In genomic region chr1:181499825-181500224, GRCh38 we compare ENCODE assay signal across 34 cellular contexts. TPM values are rescaled to one million over a fixed set of nuclear protein-coding genes. Genes with fewer than 3 reads are reported as not detected.
"Had no signal": no experiment of that assay in that cellular context is flagged by ENCODE, and none has a peak within 500 bp of the region (broad histone marks: within the 10 kb centered on the region; RNA-seq: fewer than 3 reads in every experiment).

No MANE protein-coding gene starts in this region.

- H3K4me1 Mint-ChIP-seq: activated CD4-positive, alpha-beta T cell treated with anti-CD3 and anti-CD28 coated beads for 36 hours; activated naive CD4-positive, alpha-beta T cell treated with anti-CD3 and anti-CD28 coated beads, Interleukin-2, amount 50 U/mL, for 24 hours; central memory CD8-positive, alpha-beta T cell had no signal

- H3K27ac Mint-ChIP-seq: activated CD4-positive, alpha-beta memory T cell treated with anti-CD3 and anti-CD28 coated beads for 36 hours; activated CD4-positive, alpha-beta T cell treated with anti-CD3 and anti-CD28 coated beads for 36 hours; activated CD4-positive, alpha-beta T cell treated with anti-CD3 and anti-CD28 coated beads, Interleukin-2, amount 10 ng/mL, durations not matched to agents 24 days and 14 days; activated CD8-positive, alpha-beta memory T cell treated with anti-CD3 and anti-CD28 coated beads, Interleukin-2, amount 10 ng/mL, durations not matched to agents 7 days and 5 days; activated CD8-positive, alpha-beta T cell treated with anti-CD3 and anti-CD28 coated beads, Interleukin-2, amount 10 ng/mL, durations not matched to agents 7 days and 5 days; activated naive CD4-positive, alpha-beta T cell treated with anti-CD3 and anti-CD28 coated beads for 36 hours; activated naive CD4-positive, alpha-beta T cell treated with anti-CD3 and anti-CD28 coated beads, Interleukin-2, amount 50 U/mL, for 24 hours; activated naive CD8-positive, alpha-beta T cell treated with anti-CD3 and anti-CD28 coated beads for 36 hours; activated naive CD8-positive, alpha-beta T cell treated with anti-CD3 and anti-CD28 coated beads, Interleukin-2, amount 50 U/mL, for 24 hours; activated T-helper 1 cell treated with anti-CD3 and anti-CD28 coated beads, Interleukin-12 subunit alpha, Interleukin-12 subunit beta, Interleukin-2, Interleukin-4 antibody, amounts not matched to agents 30 ng/mL and 10 ng/mL and 1 ng/mL, durations not matched to agents 14 hours and 24 hours and 36 hours; activated T-helper 2 cell treated with anti-CD3 and anti-CD28 coated beads, Interferon-gamma antibody, Interleukin-2, Interleukin-4, amounts not matched to agents 10 μg/mL and 5 μg/mL and 100 μg/mL, durations not matched to agents 14 hours and 24 hours and 36 hours; dendritic cell treated with granulocyte-macrophage colony-stimulating factor and Interleukin-4, amounts not matched to agents 40 ng/mL and 50 ng/mL, for 4 days had no signal

- H3K9me3 Mint-ChIP-seq: activated CD4-positive, alpha-beta memory T cell treated with anti-CD3 and anti-CD28 coated beads for 36 hours; activated CD4-positive, alpha-beta T cell treated with anti-CD3 and anti-CD28 coated beads, Interleukin-2, amount 10 ng/mL, durations not matched to agents 24 days and 14 days; activated naive CD4-positive, alpha-beta T cell treated with anti-CD3 and anti-CD28 coated beads for 36 hours; activated naive CD4-positive, alpha-beta T cell treated with anti-CD3 and anti-CD28 coated beads, Interleukin-2, amount 50 U/mL, for 24 hours; activated naive CD8-positive, alpha-beta T cell treated with anti-CD3 and anti-CD28 coated beads for 36 hours; activated naive CD8-positive, alpha-beta T cell treated with anti-CD3 and anti-CD28 coated beads, Interleukin-2, amount 50 U/mL, for 24 hours; activated T-helper 1 cell treated with anti-CD3 and anti-CD28 coated beads, Interleukin-12 subunit alpha, Interleukin-12 subunit beta, Interleukin-2, Interleukin-4 antibody, amounts not matched to agents 30 ng/mL and 10 ng/mL and 1 ng/mL, durations not matched to agents 14 hours and 24 hours and 36 hours; activated T-helper 2 cell treated with anti-CD3 and anti-CD28 coated beads, Interferon-gamma antibody, Interleukin-2, Interleukin-4, amounts not matched to agents 10 μg/mL and 5 μg/mL and 100 μg/mL, durations not matched to agents 14 hours and 24 hours and 36 hours; central memory CD8-positive, alpha-beta T cell had no signal

- ATAC-seq: activated CD4-positive, alpha-beta T cell treated with anti-CD3 and anti-CD28 coated beads for 36 hours; activated CD8-positive, alpha-beta memory T cell treated with anti-CD3 and anti-CD28 coated beads, Interleukin-2, amount 10 ng/mL, durations not matched to agents 7 days and 5 days; activated CD8-positive, alpha-beta T cell treated with anti-CD3 and anti-CD28 coated beads, Interleukin-2, amount 10 ng/mL, durations not matched to agents 7 days and 5 days; activated naive CD8-positive, alpha-beta T cell treated with anti-CD3 and anti-CD28 coated beads, Interleukin-2, amount 50 U/mL, for 24 hours; body of pancreas; gastroesophageal sphincter; heart right ventricle had no signal

- H3K36me3 ChIP-seq: adrenal gland, esophagus muscularis mucosa, gastroesophageal sphincter, heart right ventricle had no signal

- DNase-seq: activated CD4-positive, alpha-beta memory T cell treated with anti-CD3 and anti-CD28 coated beads for 36 hours; activated CD4-positive, alpha-beta T cell treated with anti-CD3 and anti-CD28 coated beads for 36 hours; activated CD4-positive, alpha-beta T cell treated with anti-CD3 and anti-CD28 coated beads, Interleukin-2, amount 10 ng/mL, durations not matched to agents 24 days and 14 days; activated CD4-positive, CD25-positive, alpha-beta regulatory T cell; activated CD4-positive, CD25-positive, alpha-beta regulatory T cell treated with anti-CD3 and anti-CD28 coated beads, Interleukin-2, amount 50 U/mL, for 72 hours; activated CD8-positive, alpha-beta memory T cell treated with anti-CD3 and anti-CD28 coated beads, Interleukin-2, amount 10 ng/mL, durations not matched to agents 7 days and 5 days; activated CD8-positive, alpha-beta memory T cell treated with anti-CD3 and anti-CD28 coated beads, Interleukin-2, amount 50 U/mL, for 4 hours; activated CD8-positive, alpha-beta T cell treated with anti-CD3 and anti-CD28 coated beads, Interleukin-2, amount 10 ng/mL, durations not matched to agents 7 days and 5 days; activated effector memory CD4-positive, alpha-beta T cell treated with anti-CD3 and anti-CD28 coated beads, Interleukin-2, amount 50 U/mL, for 16 hours; activated naive CD4-positive, alpha-beta T cell treated with anti-CD3 and anti-CD28 coated beads for 36 hours; activated naive CD8-positive, alpha-beta T cell treated with anti-CD3 and anti-CD28 coated beads for 36 hours; activated naive CD8-positive, alpha-beta T cell treated with anti-CD3 and anti-CD28 coated beads, Interleukin-2, amount 50 U/mL, for 24 hours; activated T-cell treated with anti-CD3 and anti-CD28 coated beads, Interleukin-2, amount 50 U/mL, for 1 hour; activated T-cell treated with anti-CD3 and anti-CD28 coated beads, Interleukin-2, amount 50 U/mL, for 48 hours; adrenal gland; amygdala; aorta; body of pancreas; dorsolateral prefrontal cortex; effector memory CD4-positive, alpha-beta T cell; foreskin melanocyte; heart right ventricle; T-helper 2 cell had no signal

- H3K4me1 ChIP-seq: body of pancreas had no signal

- H3K27me3 ChIP-seq: adrenal gland, body of pancreas, dorsolateral prefrontal cortex, esophagus muscularis mucosa, gastroesophageal sphincter had no signal

- H3K36me3 Mint-ChIP-seq: activated CD4-positive, alpha-beta memory T cell treated with anti-CD3 and anti-CD28 coated beads for 36 hours; activated CD8-positive, alpha-beta memory T cell treated with anti-CD3 and anti-CD28 coated beads, Interleukin-2, amount 10 ng/mL, durations not matched to agents 7 days and 5 days; activated naive CD4-positive, alpha-beta T cell treated with anti-CD3 and anti-CD28 coated beads, Interleukin-2, amount 50 U/mL, for 24 hours; activated naive CD8-positive, alpha-beta T cell treated with anti-CD3 and anti-CD28 coated beads for 36 hours had no signal

- H3K4me3 Mint-ChIP-seq: activated CD4-positive, alpha-beta memory T cell treated with anti-CD3 and anti-CD28 coated beads for 36 hours; activated CD4-positive, alpha-beta T cell treated with anti-CD3 and anti-CD28 coated beads for 36 hours; activated CD4-positive, alpha-beta T cell treated with anti-CD3 and anti-CD28 coated beads, Interleukin-2, amount 10 ng/mL, durations not matched to agents 24 days and 14 days; activated CD8-positive, alpha-beta memory T cell treated with anti-CD3 and anti-CD28 coated beads, Interleukin-2, amount 10 ng/mL, durations not matched to agents 7 days and 5 days; activated CD8-positive, alpha-beta T cell treated with anti-CD3 and anti-CD28 coated beads, Interleukin-2, amount 10 ng/mL, durations not matched to agents 7 days and 5 days; activated naive CD4-positive, alpha-beta T cell treated with anti-CD3 and anti-CD28 coated beads for 36 hours; activated naive CD4-positive, alpha-beta T cell treated with anti-CD3 and anti-CD28 coated beads, Interleukin-2, amount 50 U/mL, for 24 hours; activated naive CD8-positive, alpha-beta T cell treated with anti-CD3 and anti-CD28 coated beads for 36 hours; activated naive CD8-positive, alpha-beta T cell treated with anti-CD3 and anti-CD28 coated beads, Interleukin-2, amount 50 U/mL, for 24 hours; activated T-helper 1 cell treated with anti-CD3 and anti-CD28 coated beads, Interleukin-12 subunit alpha, Interleukin-12 subunit beta, Interleukin-2, Interleukin-4 antibody, amounts not matched to agents 30 ng/mL and 10 ng/mL and 1 ng/mL, durations not matched to agents 14 hours and 24 hours and 36 hours; central memory CD8-positive, alpha-beta T cell; dendritic cell treated with granulocyte-macrophage colony-stimulating factor and Interleukin-4, amounts not matched to agents 40 ng/mL and 50 ng/mL, for 4 days had no signal

- H3K4me3 ChIP-seq: adrenal gland, body of pancreas, coronary artery, dorsolateral prefrontal cortex, esophagus muscularis mucosa, gastroesophageal sphincter, heart right ventricle, hepatocyte had no signal

- H3K27ac ChIP-seq: adrenal gland, body of pancreas, coronary artery, dorsolateral prefrontal cortex, esophagus muscularis mucosa, gastroesophageal sphincter, heart right ventricle had no signal

- H3K9me3 ChIP-seq: adrenal gland, body of pancreas, esophagus muscularis mucosa, gastroesophageal sphincter, heart right ventricle had no signal

RNA-seq across cellular contexts. Expression of gene CACNA1E, which starts 16.5 kb away (rescaled TPM):
- total RNA-seq: activated CD4-positive, alpha-beta memory T cell treated with anti-CD3 and anti-CD28 coated beads for 36 hours; activated CD4-positive, alpha-beta T cell treated with anti-CD3 and anti-CD28 coated beads for 36 hours; activated CD4-positive, alpha-beta T cell treated with anti-CD3 and anti-CD28 coated beads, Interleukin-2, amount 10 ng/mL, durations not matched to agents 24 days and 14 days; activated CD8-positive, alpha-beta memory T cell treated with anti-CD3 and anti-CD28 coated beads for 36 hours; activated CD8-positive, alpha-beta memory T cell treated with anti-CD3 and anti-CD28 coated beads, Interleukin-2, amount 10 ng/mL, durations not matched to agents 7 days and 5 days; activated naive CD4-positive, alpha-beta T cell treated with anti-CD3 and anti-CD28 coated beads for 36 hours; activated T-helper 1 cell treated with anti-CD3 and anti-CD28 coated beads, Interleukin-12 subunit alpha, Interleukin-12 subunit beta, Interleukin-2, Interleukin-4 antibody, amounts not matched to agents 30 ng/mL and 10 ng/mL and 1 ng/mL, durations not matched to agents 14 hours and 24 hours and 36 hours; activated T-helper 2 cell treated with anti-CD3 and anti-CD28 coated beads, Interferon-gamma antibody, Interleukin-2, Interleukin-4, amounts not matched to agents 10 μg/mL and 5 μg/mL and 100 μg/mL, durations not matched to agents 14 hours and 24 hours and 36 hours; glomerular endothelial cell had no signal
- polyA plus RNA-seq: aorta had no signal
